ENCODE assay signal across 16 cellular contexts in genomic region chr10:44396671-44397191, GRCh38. TPM values are rescaled to one million over a fixed set of nuclear protein-coding genes. Genes with fewer than 3 reads are reported as not detected.
"Had no signal": no experiment of that assay in that cellular context is flagged by ENCODE, and none has a peak within 500 bp of the region (broad histone marks: within the 10 kb centered on the region; RNA-seq: fewer than 3 reads in every experiment).

No MANE protein-coding gene starts in this region.

- H3K4me3 Mint-ChIP-seq: activated naive CD4-positive, alpha-beta T cell treated with anti-CD3 and anti-CD28 coated beads for 36 hours; activated T-helper 17 cell treated with anti-CD3 and anti-CD28 coated beads, Interleukin-2, amount 50 U/mL, for 72 hours; mesothelial cell of epicardium; neural crest cell; stimulated activated naive B cell treated with anti-CD40 and anti-IgM and Interleukin-4, amounts not matched to agents 10 μg/mL and 1 μg/mL and 100 μg/mL, for 72 hours; T-helper 17 cell had no signal

- H3K4me3 ChIP-seq: body of pancreas, lung, pancreas, right lobe of liver had no signal

- H3K9me3 ChIP-seq: body of pancreas, pancreas, right lobe of liver had no signal

- H3K27me3 ChIP-seq: body of pancreas, pancreas, right lobe of liver had no signal

- H3K36me3 Mint-ChIP-seq: mesothelial cell of epicardium; stimulated activated naive B cell treated with anti-CD40 and anti-IgM and Interleukin-4, amounts not matched to agents 10 μg/mL and 1 μg/mL and 100 μg/mL, for 72 hours had no signal

- H3K4me1 ChIP-seq: pancreas, right lobe of liver had no signal

- H3K9me3 Mint-ChIP-seq: activated naive CD4-positive, alpha-beta T cell treated with anti-CD3 and anti-CD28 coated beads for 36 hours; activated T-helper 17 cell treated with anti-CD3 and anti-CD28 coated beads, Interleukin-2, amount 50 U/mL, for 72 hours; mesothelial cell of epicardium; neural crest cell; stimulated activated naive B cell treated with anti-CD40 and anti-IgM and Interleukin-4, amounts not matched to agents 10 μg/mL and 1 μg/mL and 100 μg/mL, for 72 hours had no signal

- H3K4me1 Mint-ChIP-seq: activated T-helper 17 cell treated with anti-CD3 and anti-CD28 coated beads, Interleukin-2, amount 50 U/mL, for 72 hours; stimulated activated naive B cell treated with anti-CD40 and anti-IgM and Interleukin-4, amounts not matched to agents 10 μg/mL and 1 μg/mL and 100 μg/mL, for 72 hours had no signal

- H3K36me3 ChIP-seq: pancreas, right lobe of liver had no signal

- H3K27ac ChIP-seq: body of pancreas, pancreas, right lobe of liver, VCaP had no signal

- ATAC-seq: activated T-helper 17 cell treated with anti-CD3 and anti-CD28 coated beads, Interleukin-2, amount 50 U/mL, for 72 hours; body of pancreas; left lobe of liver; pancreas; right lobe of liver; stimulated activated naive B cell treated with anti-CD40 and anti-IgM and Interleukin-4, amounts not matched to agents 10 μg/mL and 1 μg/mL and 100 μg/mL, for 72 hours; T-helper 17 cell had no signal

- H3K27ac Mint-ChIP-seq: activated naive CD4-positive, alpha-beta T cell treated with anti-CD3 and anti-CD28 coated beads for 36 hours; activated T-helper 17 cell treated with anti-CD3 and anti-CD28 coated beads, Interleukin-2, amount 50 U/mL, for 72 hours; mesothelial cell of epicardium; stimulated activated naive B cell treated with anti-CD40 and anti-IgM and Interleukin-4, amounts not matched to agents 10 μg/mL and 1 μg/mL and 100 μg/mL, for 72 hours; T-helper 17 cell had no signal

- DNase-seq: activated CD4-positive, alpha-beta T cell treated with anti-CD3 and anti-CD28 coated beads for 1 hour; activated CD4-positive, alpha-beta T cell treated with anti-CD3 and anti-CD28 coated beads, Interleukin-2, amount 50 U/mL, for 48 hours; activated naive CD4-positive, alpha-beta T cell treated with anti-CD3 and anti-CD28 coated beads for 36 hours; body of pancreas; central memory CD4-positive, alpha-beta T cell; kidney; right lobe of liver; stimulated activated naive B cell treated with anti-CD40 and anti-IgM and Interleukin-4, amounts not matched to agents 10 μg/mL and 1 μg/mL and 100 μg/mL, for 72 hours; T-helper 17 cell had no signal

RNA-seq across cellular contexts. Expression of gene CXCL12, which starts 11.8 kb away (rescaled TPM):
- total RNA-seq: activated naive CD4-positive, alpha-beta T cell treated with anti-CD3 and anti-CD28 coated beads for 36 hours had no signal
